In genomic region chr11:76279038-76279437, GRCh38 we compare ENCODE assay signal across 8 cellular contexts.
"Had no signal": no experiment of that assay in that cellular context is flagged by ENCODE, and none has a peak within 500 bp of the region (broad histone marks: within the 10 kb centered on the region; RNA-seq: fewer than 3 reads in every experiment).

No MANE protein-coding gene starts in this region.

- FAIRE-seq: K562 had no signal

- H3K4me1 ChIP-seq: HAP-1 had no signal

- H3K9ac ChIP-seq: KMS-11 had no signal

- H3K27ac ChIP-seq: HL-60, KMS-11 had no signal

- H3K36me3 ChIP-seq: HAP-1 had no signal

- H3K4me3 ChIP-seq: GM23338, HAP-1, K562 had no signal

- H2AFZ ChIP-seq: GM23338 had no signal

- DNase-seq: H7, HFFc6, IMR-90 had no signal
